Comparison of ENCODE assay signal across 1 cellular context in genomic region chr20:45098096-45098773, GRCh38.
TF ChIP-seq lines count a peak whose summit lies in the region.

No MANE protein-coding gene starts in this region.

TF ChIP-seq in SK-N-SH, 30 proteins besides CTCF, POLR2A, EP300 and RAD21 (continued from another document):
- TF ChIP-seq USF2 (IDR thresholded peaks at IDR 0.05; ENCODE audit: borderline replicate concordance, low read depth, low read length) = no peak
